ENCODE assay signal across 1 cellular context in the genomic region with DNA sequence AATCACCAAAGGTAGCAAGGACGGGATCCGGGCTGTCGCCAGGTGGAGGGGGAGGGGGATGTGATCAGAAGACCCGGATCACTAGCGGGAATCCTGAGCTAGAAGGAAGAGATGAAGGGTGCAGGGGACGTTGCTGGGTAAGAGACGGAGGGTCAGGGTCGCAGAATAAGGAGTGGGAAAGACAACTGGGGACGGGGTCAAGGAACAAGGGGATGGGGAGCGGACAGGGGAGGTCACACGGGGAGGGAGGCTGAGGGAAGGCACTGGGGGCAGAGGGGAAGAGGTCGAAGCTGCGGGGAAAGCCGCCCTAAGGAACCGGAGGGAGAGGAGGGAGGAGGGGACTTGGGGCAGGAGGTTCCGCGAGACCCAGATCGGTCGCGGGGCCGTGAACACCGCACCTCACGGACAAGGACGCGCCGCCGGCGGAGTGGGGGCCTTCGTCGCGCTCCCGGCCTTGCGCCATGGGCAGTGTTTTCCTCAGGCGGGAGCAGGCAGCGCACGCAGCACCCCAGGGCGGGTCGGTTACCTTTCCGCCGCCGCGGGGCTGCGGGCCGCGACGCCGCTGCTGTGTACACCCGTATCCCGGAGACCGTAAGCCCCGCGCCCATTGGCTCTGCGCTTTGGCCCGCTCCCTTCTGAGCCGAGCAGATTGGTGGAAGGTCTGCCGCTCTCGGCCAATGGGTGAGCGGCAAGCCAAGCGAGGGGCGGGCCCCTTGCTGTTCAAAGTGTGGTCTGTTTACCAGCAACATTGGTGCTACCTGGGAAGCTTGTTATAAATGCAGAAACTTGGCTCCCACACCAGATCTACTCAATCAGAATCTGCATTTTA.
A peak's percentile ranks its signal among the peaks of the same experiment; 100 is the strongest.
TF ChIP-seq lines count a peak whose summit lies in the region.

A gene with protein sequence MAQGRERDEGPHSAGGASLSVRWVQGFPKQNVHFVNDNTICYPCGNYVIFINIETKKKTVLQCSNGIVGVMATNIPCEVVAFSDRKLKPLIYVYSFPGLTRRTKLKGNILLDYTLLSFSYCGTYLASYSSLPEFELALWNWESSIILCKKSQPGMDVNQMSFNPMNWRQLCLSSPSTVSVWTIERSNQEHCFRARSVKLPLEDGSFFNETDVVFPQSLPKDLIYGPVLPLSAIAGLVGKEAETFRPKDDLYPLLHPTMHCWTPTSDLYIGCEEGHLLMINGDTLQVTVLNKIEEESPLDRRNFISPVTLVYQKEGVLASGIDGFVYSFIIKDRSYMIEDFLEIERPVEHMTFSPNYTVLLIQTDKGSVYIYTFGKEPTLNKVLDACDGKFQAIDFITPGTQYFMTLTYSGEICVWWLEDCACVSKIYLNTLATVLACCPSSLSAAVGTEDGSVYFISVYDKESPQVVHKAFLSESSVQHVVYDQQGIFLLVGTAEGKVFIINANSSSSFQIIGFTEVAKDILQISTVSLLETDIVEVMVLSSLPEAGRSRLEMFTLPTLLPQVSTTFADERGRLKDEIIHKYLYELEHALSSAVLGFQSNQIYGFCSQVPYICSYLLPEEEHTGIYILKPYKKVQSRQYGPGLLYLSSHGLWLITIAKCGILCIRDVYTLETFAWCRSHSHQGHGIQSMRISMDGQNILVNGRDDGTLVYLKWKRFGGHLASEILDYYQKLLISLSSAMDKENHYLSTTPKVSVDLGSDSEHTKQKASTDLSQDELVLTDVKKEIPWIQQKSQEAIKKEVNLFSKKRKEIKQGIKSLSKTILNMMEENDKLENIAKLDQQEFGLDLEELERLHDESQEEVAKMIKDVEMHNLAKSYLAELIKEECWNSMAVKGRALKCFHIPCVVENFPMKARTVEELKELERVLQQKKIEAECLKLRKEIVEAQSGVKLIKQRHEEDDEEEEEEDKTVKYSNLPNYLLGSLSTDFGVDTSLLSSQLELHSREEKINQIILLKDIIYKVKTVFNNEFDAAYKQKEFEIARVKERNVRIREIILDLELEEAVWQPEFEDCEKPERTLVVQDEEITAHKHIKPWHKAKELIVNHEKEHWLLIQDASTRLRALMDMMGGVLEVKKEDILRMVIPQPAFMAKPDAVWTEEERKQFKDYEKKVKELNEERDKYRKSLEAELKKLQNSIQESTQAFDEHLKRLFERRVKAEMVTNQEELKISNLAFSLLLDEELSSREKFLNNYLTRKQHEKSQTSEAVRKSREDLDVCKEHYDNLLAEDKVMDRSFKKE (N-terminal part only) (minus strand): TSS at position 581 of the 829 bp plus-strand sequence. CDS start 118 bp downstream, at position 463.

TF ChIP-seq in HEK293, 187 proteins besides CTCF, POLR2A, EP300 and RAD21 (continued from another document and continues in another):
- TF ChIP-seq, protein P1, sequence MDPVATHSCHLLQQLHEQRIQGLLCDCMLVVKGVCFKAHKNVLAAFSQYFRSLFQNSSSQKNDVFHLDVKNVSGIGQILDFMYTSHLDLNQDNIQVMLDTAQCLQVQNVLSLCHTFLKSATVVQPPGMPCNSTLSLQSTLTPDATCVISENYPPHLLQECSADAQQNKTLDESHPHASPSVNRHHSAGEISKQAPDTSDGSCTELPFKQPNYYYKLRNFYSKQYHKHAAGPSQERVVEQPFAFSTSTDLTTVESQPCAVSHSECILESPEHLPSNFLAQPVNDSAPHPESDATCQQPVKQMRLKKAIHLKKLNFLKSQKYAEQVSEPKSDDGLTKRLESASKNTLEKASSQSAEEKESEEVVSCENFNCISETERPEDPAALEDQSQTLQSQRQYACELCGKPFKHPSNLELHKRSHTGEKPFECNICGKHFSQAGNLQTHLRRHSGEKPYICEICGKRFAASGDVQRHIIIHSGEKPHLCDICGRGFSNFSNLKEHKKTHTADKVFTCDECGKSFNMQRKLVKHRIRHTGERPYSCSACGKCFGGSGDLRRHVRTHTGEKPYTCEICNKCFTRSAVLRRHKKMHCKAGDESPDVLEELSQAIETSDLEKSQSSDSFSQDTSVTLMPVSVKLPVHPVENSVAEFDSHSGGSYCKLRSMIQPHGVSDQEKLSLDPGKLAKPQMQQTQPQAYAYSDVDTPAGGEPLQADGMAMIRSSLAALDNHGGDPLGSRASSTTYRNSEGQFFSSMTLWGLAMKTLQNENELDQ (tag by site-specific recombination; IDR thresholded peaks at IDR 0.05; ENCODE audit: low read depth): no peak
- no peak for TF ChIP-seq HOXC10 (CRISPR knock-in tag; IDR thresholded peaks at IDR 0.05)
- peak; percentile 88 for TF ChIP-seq ZSCAN23 (tag by site-specific recombination; IDR thresholded peaks at IDR 0.05)
- TF ChIP-seq ZNF555 (tag by site-specific recombination; conservative IDR thresholded peaks at IDR 0.05): no peak
- TF ChIP-seq ZNF221 (tag by site-specific recombination; IDR thresholded peaks at IDR 0.05; ENCODE audit: borderline replicate concordance): no peak
- no peak for TF ChIP-seq ZNF530 (tag by site-specific recombination; IDR thresholded peaks at IDR 0.05; ENCODE audit: low read depth)
- no peak for TF ChIP-seq ZNF510 (tag by site-specific recombination; IDR thresholded peaks at IDR 0.05; ENCODE audit: insufficient replicate concordance)
- TF ChIP-seq, protein P2, sequence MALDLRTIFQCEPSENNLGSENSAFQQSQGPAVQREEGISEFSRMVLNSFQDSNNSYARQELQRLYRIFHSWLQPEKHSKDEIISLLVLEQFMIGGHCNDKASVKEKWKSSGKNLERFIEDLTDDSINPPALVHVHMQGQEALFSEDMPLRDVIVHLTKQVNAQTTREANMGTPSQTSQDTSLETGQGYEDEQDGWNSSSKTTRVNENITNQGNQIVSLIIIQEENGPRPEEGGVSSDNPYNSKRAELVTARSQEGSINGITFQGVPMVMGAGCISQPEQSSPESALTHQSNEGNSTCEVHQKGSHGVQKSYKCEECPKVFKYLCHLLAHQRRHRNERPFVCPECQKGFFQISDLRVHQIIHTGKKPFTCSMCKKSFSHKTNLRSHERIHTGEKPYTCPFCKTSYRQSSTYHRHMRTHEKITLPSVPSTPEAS (tag by site-specific recombination; IDR thresholded peaks at IDR 0.05): no peak
- peak; percentile 97 for TF ChIP-seq ZNF423 (tag by site-specific recombination; IDR thresholded peaks at IDR 0.05)
- peak; percentile 78; the same call in 1 of the 2 replicates for TF ChIP-seq ZBTB7A (tag by site-specific recombination; IDR thresholded peaks at IDR 0.05; ENCODE audit: low read depth)
- no peak for TF ChIP-seq ZNF549 (tag by site-specific recombination; IDR thresholded peaks at IDR 0.05)
- peak; percentile 70 for TF ChIP-seq GLIS2 (tag by site-specific recombination; IDR thresholded peaks at IDR 0.05)
- TF ChIP-seq ZNF214 (tag by site-specific recombination; IDR thresholded peaks at IDR 0.05; ENCODE audit: borderline replicate concordance): no peak
- TF ChIP-seq ZNF16 (tag by site-specific recombination; IDR thresholded peaks at IDR 0.05; ENCODE audit: low read depth): no peak
- peak; percentile 68; the same call in 1 of the 2 replicates for TF ChIP-seq BCL11B (tag by site-specific recombination; IDR thresholded peaks at IDR 0.05; ENCODE audit: low read depth)
- TF ChIP-seq ZNF600 (tag by site-specific recombination; IDR thresholded peaks at IDR 0.05): peak; percentile 74
- TF ChIP-seq MEIS1 (CRISPR knock-in tag; IDR thresholded peaks at IDR 0.05; ENCODE audit: borderline replicate concordance): no peak
- TF ChIP-seq TRIM28 (IDR thresholded peaks at IDR 0.05; ENCODE audit: borderline replicate concordance, low read length): no peak
- TF ChIP-seq KLF9 (tag by site-specific recombination; IDR thresholded peaks at IDR 0.05; ENCODE audit: low read depth): peak; percentile 67
- TF ChIP-seq, protein P3, sequence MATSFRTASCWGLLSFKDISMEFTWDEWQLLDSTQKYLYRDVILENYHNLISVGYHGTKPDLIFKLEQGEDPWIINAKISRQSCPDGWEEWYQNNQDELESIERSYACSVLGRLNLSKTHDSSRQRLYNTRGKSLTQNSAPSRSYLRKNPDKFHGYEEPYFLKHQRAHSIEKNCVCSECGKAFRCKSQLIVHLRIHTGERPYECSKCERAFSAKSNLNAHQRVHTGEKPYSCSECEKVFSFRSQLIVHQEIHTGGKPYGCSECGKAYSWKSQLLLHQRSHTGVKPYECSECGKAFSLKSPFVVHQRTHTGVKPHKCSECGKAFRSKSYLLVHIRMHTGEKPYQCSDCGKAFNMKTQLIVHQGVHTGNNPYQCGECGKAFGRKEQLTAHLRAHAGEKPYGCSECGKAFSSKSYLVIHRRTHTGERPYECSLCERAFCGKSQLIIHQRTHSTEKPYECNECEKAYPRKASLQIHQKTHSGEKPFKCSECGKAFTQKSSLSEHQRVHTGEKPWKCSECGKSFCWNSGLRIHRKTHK (tag by site-specific recombination; IDR thresholded peaks at IDR 0.05): no peak
- no peak for TF ChIP-seq ZNF747 (tag by site-specific recombination; IDR thresholded peaks at IDR 0.05)
- TF ChIP-seq, protein P4, sequence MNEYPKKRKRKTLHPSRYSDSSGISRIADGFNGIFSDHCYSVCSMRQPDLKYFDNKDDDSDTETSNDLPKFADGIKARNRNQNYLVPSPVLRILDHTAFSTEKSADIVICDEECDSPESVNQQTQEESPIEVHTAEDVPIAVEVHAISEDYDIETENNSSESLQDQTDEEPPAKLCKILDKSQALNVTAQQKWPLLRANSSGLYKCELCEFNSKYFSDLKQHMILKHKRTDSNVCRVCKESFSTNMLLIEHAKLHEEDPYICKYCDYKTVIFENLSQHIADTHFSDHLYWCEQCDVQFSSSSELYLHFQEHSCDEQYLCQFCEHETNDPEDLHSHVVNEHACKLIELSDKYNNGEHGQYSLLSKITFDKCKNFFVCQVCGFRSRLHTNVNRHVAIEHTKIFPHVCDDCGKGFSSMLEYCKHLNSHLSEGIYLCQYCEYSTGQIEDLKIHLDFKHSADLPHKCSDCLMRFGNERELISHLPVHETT (tag by site-specific recombination; IDR thresholded peaks at IDR 0.05): peak; percentile 40; the same call in 1 of the 2 replicates
- TF ChIP-seq ZNF514 (tag by site-specific recombination; IDR thresholded peaks at IDR 0.05): no peak
- no peak for TF ChIP-seq ZNF138 (tag by site-specific recombination; IDR thresholded peaks at IDR 0.05; ENCODE audit: borderline replicate concordance)
- TF ChIP-seq ZFP3 (tag by site-specific recombination; IDR thresholded peaks at IDR 0.05; ENCODE audit: low read depth): no peak
- TF ChIP-seq, protein P5, sequence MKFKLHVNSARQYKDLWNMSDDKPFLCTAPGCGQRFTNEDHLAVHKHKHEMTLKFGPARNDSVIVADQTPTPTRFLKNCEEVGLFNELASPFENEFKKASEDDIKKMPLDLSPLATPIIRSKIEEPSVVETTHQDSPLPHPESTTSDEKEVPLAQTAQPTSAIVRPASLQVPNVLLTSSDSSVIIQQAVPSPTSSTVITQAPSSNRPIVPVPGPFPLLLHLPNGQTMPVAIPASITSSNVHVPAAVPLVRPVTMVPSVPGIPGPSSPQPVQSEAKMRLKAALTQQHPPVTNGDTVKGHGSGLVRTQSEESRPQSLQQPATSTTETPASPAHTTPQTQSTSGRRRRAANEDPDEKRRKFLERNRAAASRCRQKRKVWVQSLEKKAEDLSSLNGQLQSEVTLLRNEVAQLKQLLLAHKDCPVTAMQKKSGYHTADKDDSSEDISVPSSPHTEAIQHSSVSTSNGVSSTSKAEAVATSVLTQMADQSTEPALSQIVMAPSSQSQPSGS (tag by site-specific recombination; IDR thresholded peaks at IDR 0.05; ENCODE audit: low read depth): no peak
- no peak for TF ChIP-seq ZBTB1 (tag by site-specific recombination; IDR thresholded peaks at IDR 0.05)
- TF ChIP-seq, protein P6, sequence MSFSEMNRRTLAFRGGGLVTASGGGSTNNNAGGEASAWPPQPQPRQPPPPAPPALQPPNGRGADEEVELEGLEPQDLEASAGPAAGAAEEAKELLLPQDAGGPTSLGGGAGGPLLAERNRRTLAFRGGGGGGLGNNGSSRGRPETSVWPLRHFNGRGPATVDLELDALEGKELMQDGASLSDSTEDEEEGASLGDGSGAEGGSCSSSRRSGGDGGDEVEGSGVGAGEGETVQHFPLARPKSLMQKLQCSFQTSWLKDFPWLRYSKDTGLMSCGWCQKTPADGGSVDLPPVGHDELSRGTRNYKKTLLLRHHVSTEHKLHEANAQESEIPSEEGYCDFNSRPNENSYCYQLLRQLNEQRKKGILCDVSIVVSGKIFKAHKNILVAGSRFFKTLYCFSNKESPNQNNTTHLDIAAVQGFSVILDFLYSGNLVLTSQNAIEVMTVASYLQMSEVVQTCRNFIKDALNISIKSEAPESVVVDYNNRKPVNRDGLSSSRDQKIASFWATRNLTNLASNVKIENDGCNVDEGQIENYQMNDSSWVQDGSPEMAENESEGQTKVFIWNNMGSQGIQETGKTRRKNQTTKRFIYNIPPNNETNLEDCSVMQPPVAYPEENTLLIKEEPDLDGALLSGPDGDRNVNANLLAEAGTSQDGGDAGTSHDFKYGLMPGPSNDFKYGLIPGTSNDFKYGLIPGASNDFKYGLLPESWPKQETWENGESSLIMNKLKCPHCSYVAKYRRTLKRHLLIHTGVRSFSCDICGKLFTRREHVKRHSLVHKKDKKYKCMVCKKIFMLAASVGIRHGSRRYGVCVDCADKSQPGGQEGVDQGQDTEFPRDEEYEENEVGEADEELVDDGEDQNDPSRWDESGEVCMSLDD (tag by site-specific recombination; IDR thresholded peaks at IDR 0.05): 0 out of 2 replicates have a peak, but pooled peaks have one; percentile 39
- TF ChIP-seq ZNF623 (tag by site-specific recombination; IDR thresholded peaks at IDR 0.05): no peak
- TF ChIP-seq ZNF585B (tag by site-specific recombination; IDR thresholded peaks at IDR 0.05): 0 out of 2 replicates have a peak, but pooled peaks have one; percentile 14
- TF ChIP-seq ZNF202 (tag by site-specific recombination; IDR thresholded peaks at IDR 0.05; ENCODE audit: borderline replicate concordance): no peak
- no peak for TF ChIP-seq ZNF677 (tag by site-specific recombination; IDR thresholded peaks at IDR 0.05)
- TF ChIP-seq ZNF433 (tag by site-specific recombination; IDR thresholded peaks at IDR 0.05; ENCODE audit: low read depth): no peak
- TF ChIP-seq ZNF335 (tag by site-specific recombination; conservative IDR thresholded peaks at IDR 0.05): peak; percentile 98
- TF ChIP-seq ZSCAN30 (tag by site-specific recombination; IDR thresholded peaks at IDR 0.05): peak; percentile 79
- TF ChIP-seq, protein P7, sequence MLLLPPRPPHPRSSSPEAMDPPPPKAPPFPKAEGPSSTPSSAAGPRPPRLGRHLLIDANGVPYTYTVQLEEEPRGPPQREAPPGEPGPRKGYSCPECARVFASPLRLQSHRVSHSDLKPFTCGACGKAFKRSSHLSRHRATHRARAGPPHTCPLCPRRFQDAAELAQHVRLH (tag by site-specific recombination; IDR thresholded peaks at IDR 0.05): no peak; the same call in 1 of the 2 replicates
- TF ChIP-seq ZNF248 (tag by site-specific recombination; IDR thresholded peaks at IDR 0.05): no peak
- no peak for TF ChIP-seq GFI1B (tag by site-specific recombination; IDR thresholded peaks at IDR 0.05)
- TF ChIP-seq ZNF48 (tag by site-specific recombination; IDR thresholded peaks at IDR 0.05): no peak
- TF ChIP-seq ZNF777 (tag by site-specific recombination; IDR thresholded peaks at IDR 0.05; ENCODE audit: borderline replicate concordance): peak; percentile 32; the same call in 1 of the 2 replicates
- TF ChIP-seq ZBTB20 (tag by site-specific recombination; IDR thresholded peaks at IDR 0.05): peak; percentile 53; the same call in 1 of the 2 replicates
- TF ChIP-seq, protein P8, sequence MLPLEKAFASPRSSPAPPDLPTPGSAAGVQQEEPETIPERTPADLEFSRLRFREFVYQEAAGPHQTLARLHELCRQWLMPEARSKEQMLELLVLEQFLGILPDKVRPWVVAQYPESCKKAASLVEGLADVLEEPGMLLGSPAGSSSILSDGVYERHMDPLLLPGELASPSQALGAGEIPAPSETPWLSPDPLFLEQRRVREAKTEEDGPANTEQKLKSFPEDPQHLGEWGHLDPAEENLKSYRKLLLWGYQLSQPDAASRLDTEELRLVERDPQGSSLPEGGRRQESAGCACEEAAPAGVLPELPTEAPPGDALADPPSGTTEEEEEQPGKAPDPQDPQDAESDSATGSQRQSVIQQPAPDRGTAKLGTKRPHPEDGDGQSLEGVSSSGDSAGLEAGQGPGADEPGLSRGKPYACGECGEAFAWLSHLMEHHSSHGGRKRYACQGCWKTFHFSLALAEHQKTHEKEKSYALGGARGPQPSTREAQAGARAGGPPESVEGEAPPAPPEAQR (tag by site-specific recombination; IDR thresholded peaks at IDR 0.05): no peak
- peak; percentile 87 for TF ChIP-seq KLF16 (tag by site-specific recombination; IDR thresholded peaks at IDR 0.05)
